Comparison of ENCODE assay signal across 8 cellular contexts in genomic region chr2:55518846-55519167, GRCh38. TPM values are rescaled to one million over a fixed set of nuclear protein-coding genes. Genes with fewer than 3 reads are reported as not detected.
A peak's percentile ranks its signal among the peaks of the same experiment; 100 is the strongest.
DNase-seq lines count a peak whose midpoint lies in the region; ATAC-seq and TF ChIP-seq lines count a peak whose summit lies in the region.

No MANE protein-coding gene starts in this region.

- DNase-seq in NCI-H1092 treated with DMSO at 0.1 percent for 48 hours (lab: John Stamatoyannopoulos, UW) (peak; percentile 41), NCI-H1092 (lab: John Stamatoyannopoulos, UW) (no peak), NCI-H146 treated with DMSO at 0.1 percent for 48 hours (lab: John Stamatoyannopoulos, UW; ENCODE audit: unreplicated experiment) (peak; percentile 8), breast epithelium (ENCODE audit: low spot score in 2 of 2) (no peak), suprapubic skin (ENCODE audit: low spot score in 2 of 2) (no peak), NK-92 (lab: John Stamatoyannopoulos, UW; ENCODE audit: unreplicated experiment) (no peak)

- TF ChIP-seq POLR2A in breast epithelium (IDR thresholded peaks at IDR 0.05) (no peak), suprapubic skin (IDR thresholded peaks at IDR 0.05) (no peak)

- H3K27me3 ChIP-seq in breast epithelium (no peaks in the 10 kb centered on the region), layer of hippocampus (ENCODE audit: control insufficient read depth, insufficient read depth, low read length) (no peaks in the 10 kb centered on the region), suprapubic skin (no peaks in the 10 kb centered on the region)

- H3K4me3 ChIP-seq in breast epithelium (peak overlapping the region; percentile 64 to 82 (median 74)), suprapubic skin (peak overlapping the region; percentile 87)

- H3K36me3 ChIP-seq in breast epithelium (peaks cover 5% of the 10 kb centered on the region), suprapubic skin (peaks cover 9% of the 10 kb centered on the region)

- H3K9me3 ChIP-seq in breast epithelium (no peaks in the 10 kb centered on the region), suprapubic skin (no peaks in the 10 kb centered on the region)

- intact Hi-C loops in breast epithelium (cut with DNase I; ENCODE audit: low total_unique reads): no loop called here

- H3K27ac ChIP-seq in breast epithelium (peak overlapping the region; percentile 88 to 91), layer of hippocampus (ENCODE audit: low read depth, low read length) (peak overlapping the region; percentile 84), suprapubic skin (peak overlapping the region; percentile 88)

- TF ChIP-seq EP300 in suprapubic skin (IDR thresholded peaks at IDR 0.05): no peak

- peak; percentile 8 for ATAC-seq in GM21619 (IDR thresholded peaks at IDR 0.05; ENCODE audit: unreplicated experiment)

- WGBS in suprapubic skin: 27% methylated on average over 9 of the region's 9 CpGs

- TF ChIP-seq CTCF in breast epithelium (IDR thresholded peaks at IDR 0.05): no peak
- TF ChIP-seq CTCF in suprapubic skin (IDR thresholded peaks at IDR 0.05): no peak

- H3K4me1 ChIP-seq in breast epithelium (no peaks in the 10 kb centered on the region), suprapubic skin (peaks cover 11% of the 10 kb centered on the region)

RNA-seq across cellular contexts. Expression of gene CFAP36, which starts 0.7 kb away (rescaled TPM):
- total RNA-seq in breast epithelium (10 to 100 TPM; 16.3 to 29.9 (median 27.2) TPM), suprapubic skin (10 to 100 TPM in 2 of 4 donors, 1 to 10 TPM in 2; 8.6 to 14.1 (median 10.8) TPM)

Comparison
In these comparisons a context has a peak if more than half of its experiments do, and no peak if none do; other contexts are left out.
1. DNase-seq: peak in NCI-H1092 treated with DMSO at 0.1 percent for 48 hours (single experiment) and NCI-H146 treated with DMSO at 0.1 percent for 48 hours (single experiment); none in NCI-H1092 (single experiment), breast epithelium (0 of 2), suprapubic skin (0 of 2) and NK-92 (single experiment).
2. Peak in every context shown above with its lines, with median percentiles within 50 percentile points of each other: H3K27ac ChIP-seq.